Comparison of ENCODE assay signal across 16 cellular contexts in genomic region chr2:45263147-45263546, GRCh38.
DNase-seq lines count a peak whose midpoint lies in the region; ATAC-seq and TF ChIP-seq lines count a peak whose summit lies in the region.
"Had no signal": no experiment of that assay in that cellular context is flagged by ENCODE, and none has a peak within 500 bp of the region (broad histone marks: within the 10 kb centered on the region; RNA-seq: fewer than 3 reads in every experiment).

No MANE protein-coding gene starts in this region.

- H3K27ac Mint-ChIP-seq in nephron progenitor cell = no peak overlapping the region
- H3K27ac Mint-ChIP-seq: activated CD8-positive, alpha-beta memory T cell treated with anti-CD3 and anti-CD28 coated beads, Interleukin-2, amount 10 ng/mL, durations not matched to agents 7 days and 5 days; activated naive CD4-positive, alpha-beta T cell treated with anti-CD3 and anti-CD28 coated beads, Interleukin-2, amount 50 U/mL, for 24 hours had no signal

- H3K27me3 ChIP-seq in brain microvascular endothelial cell (replicated peaks) = no peaks in the 10 kb centered on the region
- H3K27me3 ChIP-seq: tibial artery had no signal

- TF ChIP-seq CTCF in brain microvascular endothelial cell (IDR thresholded peaks at IDR 0.05; ENCODE audit: low read depth, low read length, missing control alignments) (no peak), nephron progenitor cell (IDR thresholded peaks at IDR 0.05) (no peak)

- no peak overlapping the region for H3K4me3 Mint-ChIP-seq in nephron progenitor cell
- H3K4me3 Mint-ChIP-seq: activated CD8-positive, alpha-beta memory T cell treated with anti-CD3 and anti-CD28 coated beads, Interleukin-2, amount 10 ng/mL, durations not matched to agents 7 days and 5 days; activated naive CD4-positive, alpha-beta T cell treated with anti-CD3 and anti-CD28 coated beads, Interleukin-2, amount 50 U/mL, for 24 hours had no signal

- DNase-seq in NCI-H2081 (lab: John Stamatoyannopoulos, UW) (peak; percentile 8 to 56), NCI-H2081 treated with DMSO at 0.1 percent for 48 hours (lab: John Stamatoyannopoulos, UW) (no peak), NCI-H526 (lab: John Stamatoyannopoulos, UW) (peak; percentile 68 to 71), brain microvascular endothelial cell (peak; percentile 32), pulmonary artery endothelial cell (ENCODE audit: low read depth, low spot score) (peak; percentile 73), nephron progenitor cell (no peak), GM19238 (ENCODE audit: insufficient read length, low spot score) (no peak)
- DNase-seq: caudate nucleus, erythroblast, heart right ventricle, left ventricle myocardium inferior, tibial artery had no signal

- H3K4me1 Mint-ChIP-seq in nephron progenitor cell = peaks cover 85% of the 10 kb centered on the region
- H3K4me1 Mint-ChIP-seq: activated CD8-positive, alpha-beta memory T cell treated with anti-CD3 and anti-CD28 coated beads, Interleukin-2, amount 10 ng/mL, durations not matched to agents 7 days and 5 days; activated naive CD4-positive, alpha-beta T cell treated with anti-CD3 and anti-CD28 coated beads, Interleukin-2, amount 50 U/mL, for 24 hours had no signal

- peaks cover 4% of the 10 kb centered on the region for H3K9me3 Mint-ChIP-seq in nephron progenitor cell
- H3K9me3 Mint-ChIP-seq: activated naive CD4-positive, alpha-beta T cell treated with anti-CD3 and anti-CD28 coated beads, Interleukin-2, amount 50 U/mL, for 24 hours had no signal

- H3K27ac ChIP-seq in brain microvascular endothelial cell = no peak overlapping the region
- H3K27ac ChIP-seq: A549, heart right ventricle, left ventricle myocardium inferior, tibial artery had no signal

- no peaks in the 10 kb centered on the region for H3K36me3 ChIP-seq in brain microvascular endothelial cell (replicated peaks)
- H3K36me3 ChIP-seq: heart right ventricle, left ventricle myocardium inferior, tibial artery had no signal

- peaks cover 3% of the 10 kb centered on the region for H3K27me3 Mint-ChIP-seq in nephron progenitor cell (ENCODE audit: low read depth, poor library complexity)

- H3K36me3 Mint-ChIP-seq in nephron progenitor cell (ENCODE audit: low read depth) = no peaks in the 10 kb centered on the region
- H3K36me3 Mint-ChIP-seq: activated CD8-positive, alpha-beta memory T cell treated with anti-CD3 and anti-CD28 coated beads, Interleukin-2, amount 10 ng/mL, durations not matched to agents 7 days and 5 days; activated naive CD4-positive, alpha-beta T cell treated with anti-CD3 and anti-CD28 coated beads, Interleukin-2, amount 50 U/mL, for 24 hours had no signal

- no peak overlapping the region for H3K4me3 ChIP-seq in brain microvascular endothelial cell (ENCODE audit: low read depth, low read length)
- H3K4me3 ChIP-seq: A549, heart right ventricle, left ventricle myocardium inferior, tibial artery had no signal

- no peak for ATAC-seq in HG03354 (IDR thresholded peaks at IDR 0.05; ENCODE audit: poor library complexity, severe bottlenecking, unreplicated experiment)
- ATAC-seq: A549; activated CD8-positive, alpha-beta memory T cell treated with anti-CD3 and anti-CD28 coated beads, Interleukin-2, amount 10 ng/mL, durations not matched to agents 7 days and 5 days; heart right ventricle had no signal

- in situ Hi-C loops in brain microvascular endothelial cell (cut with HindIII; ENCODE audit: low pct_ligation_motif_present, low sequenced_read_pairs) = no loop called here

Comparison
In these comparisons a context has a peak if more than half of its experiments do, and no peak if none do; other contexts are left out.
1. DNase-seq: peak in NCI-H2081 (2 of 2), NCI-H526 (2 of 2), brain microvascular endothelial cell (single experiment) and pulmonary artery endothelial cell (single experiment); none in NCI-H2081 treated with DMSO at 0.1 percent for 48 hours (single experiment), nephron progenitor cell (single experiment) and GM19238 (single experiment).